In genomic region chr19:29771708-29772415, GRCh38 we compare ENCODE assay signal across 8 cellular contexts. TPM values are rescaled to one million over a fixed set of nuclear protein-coding genes. Genes with fewer than 3 reads are reported as not detected.
DNase-seq lines count a peak whose midpoint lies in the region; ATAC-seq and TF ChIP-seq lines count a peak whose summit lies in the region.

No MANE protein-coding gene starts in this region.

- no peaks in the 10 kb centered on the region for H3K9me3 Mint-ChIP-seq in stimulated activated naive B cell treated with anti-CD40 and anti-IgM and Interleukin-4, amounts not matched to agents 10 μg/mL and 1 μg/mL and 100 μg/mL, for 72 hours

- H3K27ac ChIP-seq in left lung: no peak overlapping the region
- no peak overlapping the region for H3K27ac ChIP-seq in testis

- H3K36me3 ChIP-seq in HAP-1 (replicated peaks) (no peaks in the 10 kb centered on the region), left lung (no peaks in the 10 kb centered on the region), testis (ENCODE audit: low read depth, missing control alignments) (no peaks in the 10 kb centered on the region)

- no peak overlapping the region for H3K4me3 Mint-ChIP-seq in stimulated activated naive B cell treated with anti-CD40 and anti-IgM and Interleukin-4, amounts not matched to agents 10 μg/mL and 1 μg/mL and 100 μg/mL, for 72 hours

- TF ChIP-seq POLR2A in testis (IDR thresholded peaks at IDR 0.05): no peak

- intact Hi-C loops in left lung (cut with DNase I) (no loop called here), testis (cut with DNase I; ENCODE audit: low total_unique reads) (loop anchor here (5.0 kb wide), 1 partner anchor 100 kb away; no protein-coding TSS in a partner anchor)

- peaks cover 0 to 23% of the 10 kb centered on the region in 2 donors for H3K27me3 Mint-ChIP-seq in stimulated activated naive B cell treated with anti-CD40 and anti-IgM and Interleukin-4, amounts not matched to agents 10 μg/mL and 1 μg/mL and 100 μg/mL, for 72 hours

- H3K4me1 ChIP-seq in HAP-1 (peaks cover 3% of the 10 kb centered on the region), left lung (no peaks in the 10 kb centered on the region), testis (peaks cover 7% of the 10 kb centered on the region)

- H3K9me3 ChIP-seq in HAP-1 (no peaks in the 10 kb centered on the region), left lung (no peaks in the 10 kb centered on the region), testis (no peaks in the 10 kb centered on the region)

- DNase-seq in COR-L47 (lab: John Stamatoyannopoulos, UW): peak; percentile 25
- DNase-seq in HAP-1 (ENCODE audit: low spot score in 2 of 2): peak; percentile 68 to 81
- peak; percentile 74 for DNase-seq in SK-MEL-5 (ENCODE audit: low read depth, low spot score)
- peak; percentile 65 for DNase-seq in choroid plexus epithelial cell (ENCODE audit: low read depth)
- peak in 1 of 2 donors; percentile 50 for DNase-seq in left lung
- DNase-seq in testis: peak; percentile 54
- no peak for DNase-seq in stimulated activated naive B cell treated with anti-CD40 and anti-IgM and Interleukin-4, amounts not matched to agents 10 μg/mL and 1 μg/mL and 100 μg/mL, for 72 hours

- ATAC-seq in left lung: peak; percentile 82
- no peak for ATAC-seq in GM21717 (IDR thresholded peaks at IDR 0.05; ENCODE audit: unreplicated experiment)
- ATAC-seq in stimulated activated naive B cell treated with anti-CD40 and anti-IgM and Interleukin-4, amounts not matched to agents 10 μg/mL and 1 μg/mL and 100 μg/mL, for 72 hours (replicated peaks): no peak

- TF ChIP-seq CTCF in choroid plexus epithelial cell (conservative IDR thresholded peaks at IDR 0.05; ENCODE audit: low read depth, low read length) (peak; percentile 89), left lung (IDR thresholded peaks at IDR 0.05) (peak; percentile 70 to 72), testis (IDR thresholded peaks at IDR 0.05) (peak; percentile 24 to 59 (median 48))

- H3K27me3 ChIP-seq in HAP-1 (ENCODE audit: low read depth) (no peaks in the 10 kb centered on the region), left lung (no peaks in the 10 kb centered on the region), testis (no peaks in the 10 kb centered on the region)

- peaks cover 0 to 5% of the 10 kb centered on the region in 2 donors for H3K4me1 Mint-ChIP-seq in stimulated activated naive B cell treated with anti-CD40 and anti-IgM and Interleukin-4, amounts not matched to agents 10 μg/mL and 1 μg/mL and 100 μg/mL, for 72 hours

- H3K4me3 ChIP-seq in HAP-1 (no peak overlapping the region), choroid plexus epithelial cell (ENCODE audit: low read depth, low read length) (no peak overlapping the region), left lung (no peak overlapping the region), testis (no peak overlapping the region)

- 40 to 46% methylated on average over 14 of the region's 14 CpGs for WGBS in testis, 2 donors

- no peaks in the 10 kb centered on the region for H3K36me3 Mint-ChIP-seq in stimulated activated naive B cell treated with anti-CD40 and anti-IgM and Interleukin-4, amounts not matched to agents 10 μg/mL and 1 μg/mL and 100 μg/mL, for 72 hours

- no peak overlapping the region for H3K27ac Mint-ChIP-seq in stimulated activated naive B cell treated with anti-CD40 and anti-IgM and Interleukin-4, amounts not matched to agents 10 μg/mL and 1 μg/mL and 100 μg/mL, for 72 hours

- in situ Hi-C loops in HAP-1 (cut with MboI; ENCODE audit: low sequenced_read_pairs): no loop called here
- in situ Hi-C loops in SK-MEL-5 (cut with HindIII; ENCODE audit: low pct_unique_long_range_greater_than_20kb, low sequenced_read_pairs): no loop called here

RNA-seq across cellular contexts. Expression of gene CCNE1, which starts 39.9 kb away (rescaled TPM):
- 13.8 and 18.3 TPM in 2 replicates for total RNA-seq in SK-MEL-5 (2014; rRNA removed; shearing (Covaris generic))
- 15.1 and 20.6 TPM in 2 replicates for polyA plus RNA-seq in SK-MEL-5 (2015; cell fraction: cytosol; rRNA removed)
- polyA plus RNA-seq in SK-MEL-5 (2015; cell fraction: nucleus; rRNA removed): 44.0 and 45.6 TPM in 2 replicates
- total RNA-seq in left lung (1 to 10 TPM; 4.2 to 4.7 TPM), testis (10 to 100 TPM; 16.3 to 17.6 TPM)
- polyA plus RNA-seq in testis (ENCODE audit: insufficient read depth, low read depth, low replicate concordance): 32.2 TPM

RNA-seq across cellular contexts. Expression of gene C19orf12, which starts 56.8 kb away (rescaled TPM):
- 54.7 and 60.3 TPM in 2 replicates for total RNA-seq in SK-MEL-5 (2014; rRNA removed; shearing (Covaris generic))
- polyA plus RNA-seq in SK-MEL-5 (2015; cell fraction: cytosol; rRNA removed): 45.2 and 72.6 TPM in 2 replicates
- polyA plus RNA-seq in SK-MEL-5 (2015; cell fraction: nucleus; rRNA removed): 29.7 and 57.9 TPM in 2 replicates
- total RNA-seq in left lung: 10 to 100 TPM; 20.3 to 22.7 TPM
- total RNA-seq in testis: 10 to 100 TPM; 28.8 to 40.5 TPM
- 20.8 TPM for polyA plus RNA-seq in testis (ENCODE audit: insufficient read depth, low read depth, low replicate concordance)
